Comparison of ENCODE assay signal across 19 cellular contexts in the genomic region with DNA sequence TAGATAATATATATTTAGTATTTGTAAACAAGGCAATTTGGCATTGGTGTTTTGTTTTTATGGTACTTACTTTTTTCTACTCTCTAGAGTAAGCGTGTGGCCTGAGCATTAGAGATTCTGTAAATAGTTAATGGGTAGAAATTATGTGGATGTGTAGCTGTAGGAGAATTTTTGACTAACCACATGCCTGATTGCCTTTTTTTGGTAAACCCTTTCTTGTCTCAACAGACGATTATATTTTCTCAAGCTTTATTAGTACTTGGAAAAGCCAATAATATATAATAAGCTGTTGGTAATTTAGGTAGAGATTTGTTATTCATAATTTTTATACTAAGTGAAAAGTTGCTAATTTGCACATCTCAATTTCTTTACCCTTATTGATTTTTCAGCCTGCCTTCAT.
"Had no signal": no experiment of that assay in that cellular context is flagged by ENCODE, and none has a peak within 500 bp of the region (broad histone marks: within the 10 kb centered on the region; RNA-seq: fewer than 3 reads in every experiment).

No MANE protein-coding gene starts in this region.

- H3K27me3 Mint-ChIP-seq: stimulated activated memory B cell treated with anti-CD40 and anti-IgM and Interleukin-4, amounts not matched to agents 10 μg/mL and 1 μg/mL and 100 μg/mL, for 72 hours had no signal

- ATAC-seq: left ventricle myocardium superior; right lobe of liver; stimulated activated memory B cell treated with anti-CD40 and anti-IgM and Interleukin-4, amounts not matched to agents 10 μg/mL and 1 μg/mL and 100 μg/mL, for 72 hours; WTC11 had no signal

- H3K4me3 ChIP-seq: right lobe of liver, stomach, suprapubic skin, transverse colon, uterus had no signal

- H3K4me3 Mint-ChIP-seq: activated naive CD4-positive, alpha-beta T cell treated with anti-CD3 and anti-CD28 coated beads, Interleukin-2, amount 50 U/mL, for 24 hours; nephron progenitor cell; stimulated activated memory B cell treated with anti-CD40 and anti-IgM and Interleukin-4, amounts not matched to agents 10 μg/mL and 1 μg/mL and 100 μg/mL, for 72 hours; WTC11 had no signal

- H3K4me1 ChIP-seq: right lobe of liver, uterus had no signal

- H3K4me1 Mint-ChIP-seq: activated naive CD4-positive, alpha-beta T cell treated with anti-CD3 and anti-CD28 coated beads, Interleukin-2, amount 50 U/mL, for 24 hours; nephron progenitor cell; stimulated activated memory B cell treated with anti-CD40 and anti-IgM and Interleukin-4, amounts not matched to agents 10 μg/mL and 1 μg/mL and 100 μg/mL, for 72 hours had no signal

- H3K27ac ChIP-seq: brain microvascular endothelial cell, foreskin keratinocyte, right lobe of liver, stomach, suprapubic skin, transverse colon, uterus had no signal

- H3K9me3 Mint-ChIP-seq: activated naive CD4-positive, alpha-beta T cell treated with anti-CD3 and anti-CD28 coated beads, Interleukin-2, amount 50 U/mL, for 24 hours; nephron progenitor cell; stimulated activated memory B cell treated with anti-CD40 and anti-IgM and Interleukin-4, amounts not matched to agents 10 μg/mL and 1 μg/mL and 100 μg/mL, for 72 hours; WTC11 had no signal

- H3K36me3 Mint-ChIP-seq: activated naive CD4-positive, alpha-beta T cell treated with anti-CD3 and anti-CD28 coated beads, Interleukin-2, amount 50 U/mL, for 24 hours; stimulated activated memory B cell treated with anti-CD40 and anti-IgM and Interleukin-4, amounts not matched to agents 10 μg/mL and 1 μg/mL and 100 μg/mL, for 72 hours had no signal

- H3K9me3 ChIP-seq: right lobe of liver, stomach, suprapubic skin, transverse colon, uterus had no signal

- DNase-seq: activated gamma-delta T cell treated with Interleukin-2 at 50 U/mL for 16 hours; activated T-cell treated with anti-CD3 and anti-CD28 coated beads, Interleukin-2, amount 50 U/mL, for 1 hour; effector memory CD4-positive, alpha-beta T cell; glutamatergic neuron; hippocampal formation; nephron progenitor cell; right lobe of liver; small intestine; stimulated activated CD4-positive, alpha-beta T cell treated with anti-CD3 and anti-CD28 coated beads, Interleukin-15, amount 100 ng/mL, for 24 hours; transverse colon had no signal

- H3K36me3 ChIP-seq: brain microvascular endothelial cell, right lobe of liver, uterus had no signal

- H3K27me3 ChIP-seq: brain microvascular endothelial cell, foreskin keratinocyte, right lobe of liver, stomach, suprapubic skin, transverse colon, uterus had no signal

- H3K27ac Mint-ChIP-seq: activated naive CD4-positive, alpha-beta T cell treated with anti-CD3 and anti-CD28 coated beads, Interleukin-2, amount 50 U/mL, for 24 hours; nephron progenitor cell; stimulated activated memory B cell treated with anti-CD40 and anti-IgM and Interleukin-4, amounts not matched to agents 10 μg/mL and 1 μg/mL and 100 μg/mL, for 72 hours; WTC11 had no signal
